Comparison of ENCODE assay signal across 34 cellular contexts in the genomic region with DNA sequence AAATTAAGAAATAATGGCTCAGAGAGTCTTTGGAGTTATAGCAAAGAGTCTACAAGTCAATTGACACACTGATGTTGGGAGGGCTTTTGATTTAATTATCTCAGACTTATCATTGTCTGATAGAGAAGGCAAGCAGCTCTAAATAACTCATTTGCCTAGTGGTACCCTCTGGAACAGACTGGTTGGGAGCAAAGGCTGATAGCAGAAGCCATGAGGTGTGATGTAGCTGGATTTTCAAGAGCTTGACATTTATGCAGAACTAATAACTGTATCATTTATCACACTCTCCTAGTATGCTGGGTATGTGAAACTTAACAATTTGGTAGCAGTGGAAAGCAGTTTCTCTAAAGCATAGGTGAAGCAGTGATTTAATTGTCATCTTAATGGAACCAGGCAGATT.
"Had no signal": no experiment of that assay in that cellular context is flagged by ENCODE, and none has a peak within 500 bp of the region (broad histone marks: within the 10 kb centered on the region; RNA-seq: fewer than 3 reads in every experiment).

No MANE protein-coding gene starts in this region.

- H3K9ac ChIP-seq: KMS-11 had no signal

- DNase-seq: Karpas-422, Kasumi-1, MG63, MM.1S, MV-4-11, NCI-H1048, NCI-H1092, NCI-H1092 treated with DMSO at 0.1 percent for 48 hours, NCI-H1105, NCI-H1105 treated with DMSO at 0.1 percent for 48 hours, NCI-H1417, NCI-H1417 treated with DMSO at 0.1 percent for 48 hours, NCI-H1436, NCI-H1436 treated with DMSO at 0.1 percent for 48 hours, NCI-H146, NCI-H1694, NCI-H1694 treated with DMSO at 0.1 percent for 48 hours, NCI-H187, NCI-H187 treated with DMSO at 0.1 percent for 48 hours, NCI-H1930, NCI-H2029, NCI-H2029 treated with DMSO at 0.1 percent for 48 hours, NCI-H2081, NCI-H2081 treated with DMSO at 0.1 percent for 48 hours, NCI-H2107, NCI-H2171, NCI-H2171 treated with DMSO at 0.1 percent for 48 hours, NCI-H2227 treated with DMSO at 0.1 percent for 48 hours, NCI-H226, NCI-H345, NCI-H446 treated with DMSO at 0.1 percent for 48 hours, NCI-H510A, NCI-H510A treated with DMSO at 0.1 percent for 48 hours had no signal

- H3K36me3 ChIP-seq: MG63 had no signal

- H3K27me3 ChIP-seq: MG63 had no signal

- H3K27ac ChIP-seq: KMS-11 had no signal

- H3K9me3 ChIP-seq: MG63 had no signal

- H3K4me3 ChIP-seq: MG63 had no signal

- H3K4me2 ChIP-seq: KMS-11 had no signal
